Comparison of ENCODE assay signal across 15 cellular contexts in genomic region chr3:194631696-194632095, GRCh38. TPM values are rescaled to one million over a fixed set of nuclear protein-coding genes. Genes with fewer than 3 reads are reported as not detected.
DNase-seq lines count a peak whose midpoint lies in the region; ATAC-seq and TF ChIP-seq lines count a peak whose summit lies in the region.
"Had no signal": no experiment of that assay in that cellular context is flagged by ENCODE, and none has a peak within 500 bp of the region (broad histone marks: within the 10 kb centered on the region; RNA-seq: fewer than 3 reads in every experiment).

No MANE protein-coding gene starts in this region.

- peaks cover 0 to 17% of the 10 kb centered on the region in 2 experiments; a peak in 2 of 4 replicates for H3K36me3 ChIP-seq in HCT116 (ENCODE audit: control insufficient read depth in 1 of 2, insufficient read depth in 2 of 2, low read length in 2 of 2)

- RAD21 ChIA-PET in HCT116 (lab: Charles Lee; ENCODE audit: low non-redundant PET in 1 of 2, low total read pairs in 2 of 2, uncharacterized antibody in 2 of 2, unreplicated experiment in 2 of 2) = no interaction called here

- no peak for TF ChIP-seq RAD21 in HCT116 (IDR thresholded peaks at IDR 0.05; ENCODE audit: low read depth)

- H3K9me3 ChIP-seq in HCT116 (ENCODE audit: control insufficient read depth in 1 of 2, insufficient read depth in 1 of 2, low read depth in 1 of 2, low read length in 2 of 2) = peaks cover 6 to 12% of the 10 kb centered on the region in 2 experiments; a peak in 1 of 4 replicates
- H3K9me3 ChIP-seq: left lung had no signal

- CTCF ChIA-PET in HCT116 (lab: Charles Lee) = no interaction called here

- no peak overlapping the region for H2AFZ ChIP-seq in HCT116 (ENCODE audit: low read depth, low read length, poor library complexity, severe bottlenecking)
- H2AFZ ChIP-seq: parathyroid adenoma had no signal

- H3K4me1 Mint-ChIP-seq in brain (no peaks in the 10 kb centered on the region), nephron progenitor cell (peaks cover 4% of the 10 kb centered on the region)

- no peak overlapping the region for H3K27ac ChIP-seq in HCT116 (ENCODE audit: low read depth, low read length)
- H3K27ac ChIP-seq: epithelial cell of prostate, parathyroid adenoma had no signal

- no peak overlapping the region for H3K9ac ChIP-seq in HCT116 (ENCODE audit: low read length)
- H3K9ac ChIP-seq: parathyroid adenoma had no signal

- POLR2A ChIA-PET in HCT116 (lab: Charles Lee) = no interaction called here

- peak; percentile 5 for DNase-seq in activated CD4-positive, alpha-beta T cell treated with anti-CD3 and anti-CD28 coated beads for 1 hour
- no peak for DNase-seq in activated CD4-positive, alpha-beta T cell treated with anti-CD3 and anti-CD28 coated beads for 48 hours
- DNase-seq in HCT116 (ENCODE audit: low read depth, low spot score) = no peak
- DNase-seq in nephron progenitor cell = no peak
- DNase-seq in effector CD4-positive, alpha-beta T cell = no peak
- no peak for DNase-seq in DMS153 (lab: John Stamatoyannopoulos, UW)
- DNase-seq: ACHN, DMS79 treated with DMSO at 0.1 percent for 48 hours, NCI-H2081 had no signal

- H3K4me3 Mint-ChIP-seq in brain = peak overlapping the region; percentile 87 to 90 (median 88)
- H3K4me3 Mint-ChIP-seq in nephron progenitor cell = peak overlapping the region; percentile 86

- TF ChIP-seq POLR2A in HCT116 (IDR thresholded peaks at IDR 0.05; ENCODE audit: borderline replicate concordance, extremely low read depth, insufficient read depth, insufficient read length) = no peak

- H3K27me3 ChIP-seq in HCT116 (ENCODE audit: insufficient read depth, low read length) = no peaks in the 10 kb centered on the region
- H3K27me3 ChIP-seq: left lung had no signal

- TF ChIP-seq CTCF in HCT116 (IDR thresholded peaks at IDR 0.05 in 2 of 3, conservative IDR thresholded peaks at IDR 0.05 in 1 of 3; ENCODE audit: borderline replicate concordance in 1 of 3, insufficient read depth in 1 of 3, low read depth in 2 of 3, low read length in 2 of 3) = no peak
- no peak for TF ChIP-seq CTCF in brain (conservative IDR thresholded peaks at IDR 0.05)
- TF ChIP-seq CTCF in nephron progenitor cell (IDR thresholded peaks at IDR 0.05) = no peak

- no peak overlapping the region for H3K27ac Mint-ChIP-seq in brain
- no peak overlapping the region for H3K27ac Mint-ChIP-seq in nephron progenitor cell
- H3K27ac Mint-ChIP-seq: T-helper 1 cell treated with Interleukin-12 subunit alpha and Interleukin-12 subunit beta and Interleukin-4 antibody, amounts not matched to agents 30 μg/mL and 1 μg/mL, for 36 hours had no signal

- H3K9me2 ChIP-seq in HCT116 (ENCODE audit: insufficient read depth) = no peaks in the 10 kb centered on the region

- H3K79me2 ChIP-seq in HCT116 (ENCODE audit: insufficient read depth, low read length) = peaks cover 6% of the 10 kb centered on the region; the same call in 1 of the 2 replicates
- H3K79me2 ChIP-seq: parathyroid adenoma had no signal

- peaks cover 4 to 10% of the 10 kb centered on the region in 2 experiments; a peak in 2 of 4 replicates for H3K4me1 ChIP-seq in HCT116 (ENCODE audit: control insufficient read depth in 1 of 2, insufficient read depth in 2 of 2, low read length in 2 of 2)
- H3K4me1 ChIP-seq: parathyroid adenoma had no signal

- no peak for ATAC-seq in HCT116
- no peak for ATAC-seq in GM18873 (IDR thresholded peaks at IDR 0.05; ENCODE audit: low FRiP score, unreplicated experiment)
- ATAC-seq: left lung had no signal

- H3K4me3 ChIP-seq in HCT116 (replicated peaks in 1 of 2; ENCODE audit: low read depth in 1 of 2, low read length in 2 of 2) = no peak overlapping the region; a peak in 1 of 4 replicates

- intact Hi-C loops in HCT116 (cut with micrococcal nuclease) = no loop called here

- H3K4me2 ChIP-seq in HCT116 (ENCODE audit: low read length) = peak overlapping the region; percentile 99; the same call in 1 of the 2 replicates

- H3K9me3 Mint-ChIP-seq in brain = peaks cover 4 to 24% (median 7%) of the 10 kb centered on the region in 5 experiments
- peaks cover 31% of the 10 kb centered on the region for H3K9me3 Mint-ChIP-seq in nephron progenitor cell

- no peaks in the 10 kb centered on the region for H4K20me1 ChIP-seq in HCT116 (ENCODE audit: insufficient read depth)

- no peaks in the 10 kb centered on the region for H3K27me3 Mint-ChIP-seq in brain
- H3K27me3 Mint-ChIP-seq in nephron progenitor cell (ENCODE audit: low read depth, poor library complexity) = peaks cover 2% of the 10 kb centered on the region

- H3K36me3 Mint-ChIP-seq in brain (peaks cover 39% of the 10 kb centered on the region), nephron progenitor cell (ENCODE audit: low read depth) (peaks cover 44% of the 10 kb centered on the region)

- no TSS peak for BruUV-seq in HCT116 (replicated peaks; lab: Mats Ljungman, UMichigan)

TF ChIP-seq in HCT116, 20 proteins besides CTCF, POLR2A, EP300 and RAD21 (continues in another document):
- TF ChIP-seq, protein P1, sequence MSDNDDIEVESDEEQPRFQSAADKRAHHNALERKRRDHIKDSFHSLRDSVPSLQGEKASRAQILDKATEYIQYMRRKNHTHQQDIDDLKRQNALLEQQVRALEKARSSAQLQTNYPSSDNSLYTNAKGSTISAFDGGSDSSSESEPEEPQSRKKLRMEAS (IDR thresholded peaks at IDR 0.05) = no peak
- TF ChIP-seq EGR1 (IDR thresholded peaks at IDR 0.05; ENCODE audit: low read depth) = no peak
- no peak for TF ChIP-seq FOSL1 (IDR thresholded peaks at IDR 0.05; ENCODE audit: low read depth)
- no peak for TF ChIP-seq EZH2 (IDR thresholded peaks at IDR 0.05)
- no peak for TF ChIP-seq REST (IDR thresholded peaks at IDR 0.05; ENCODE audit: low read depth)
- TF ChIP-seq, protein P2, sequence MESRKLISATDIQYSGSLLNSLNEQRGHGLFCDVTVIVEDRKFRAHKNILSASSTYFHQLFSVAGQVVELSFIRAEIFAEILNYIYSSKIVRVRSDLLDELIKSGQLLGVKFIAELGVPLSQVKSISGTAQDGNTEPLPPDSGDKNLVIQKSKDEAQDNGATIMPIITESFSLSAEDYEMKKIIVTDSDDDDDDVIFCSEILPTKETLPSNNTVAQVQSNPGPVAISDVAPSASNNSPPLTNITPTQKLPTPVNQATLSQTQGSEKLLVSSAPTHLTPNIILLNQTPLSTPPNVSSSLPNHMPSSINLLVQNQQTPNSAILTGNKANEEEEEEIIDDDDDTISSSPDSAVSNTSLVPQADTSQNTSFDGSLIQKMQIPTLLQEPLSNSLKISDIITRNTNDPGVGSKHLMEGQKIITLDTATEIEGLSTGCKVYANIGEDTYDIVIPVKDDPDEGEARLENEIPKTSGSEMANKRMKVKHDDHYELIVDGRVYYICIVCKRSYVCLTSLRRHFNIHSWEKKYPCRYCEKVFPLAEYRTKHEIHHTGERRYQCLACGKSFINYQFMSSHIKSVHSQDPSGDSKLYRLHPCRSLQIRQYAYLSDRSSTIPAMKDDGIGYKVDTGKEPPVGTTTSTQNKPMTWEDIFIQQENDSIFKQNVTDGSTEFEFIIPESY (IDR thresholded peaks at IDR 0.05; ENCODE audit: extremely low read depth, insufficient replicate concordance, low read length) = no peak
- no peak for TF ChIP-seq POLR2AphosphoS5 (IDR thresholded peaks at IDR 0.05; ENCODE audit: low read depth, low read length)
- TF ChIP-seq CBX3 (IDR thresholded peaks at IDR 0.05; ENCODE audit: low read depth) = no peak
- no peak for TF ChIP-seq CEBPB (IDR thresholded peaks at IDR 0.05; ENCODE audit: low read depth)
- TF ChIP-seq ATF3 (IDR thresholded peaks at IDR 0.05) = no peak
- TF ChIP-seq YY1 (IDR thresholded peaks at IDR 0.05; ENCODE audit: extremely low read depth, insufficient replicate concordance, low read depth, low read length) = no peak
- TF ChIP-seq SP1 (IDR thresholded peaks at IDR 0.05; ENCODE audit: low read depth) = no peak
- no peak for TF ChIP-seq JUND (IDR thresholded peaks at IDR 0.05)
- no peak for TF ChIP-seq SRF (IDR thresholded peaks at IDR 0.05; ENCODE audit: low read depth)
- no peak for TF ChIP-seq ZNF274 (IDR thresholded peaks at IDR 0.05; ENCODE audit: low read depth, low read length)
- no peak for TF ChIP-seq TCF7L2 (IDR thresholded peaks at IDR 0.05; ENCODE audit: borderline replicate concordance, extremely low read depth, insufficient read depth, insufficient read length)

RNA-seq across cellular contexts. Expression of gene TMEM44, which starts 1.5 kb away (rescaled TPM):
- 30.3 TPM for total RNA-seq in HCT116 (2021; ENCODE audit: unreplicated experiment)
- 26.1 and 29.1 TPM in 2 replicates for polyA plus RNA-seq in HCT116 (2012)
- 20.1 TPM for polyA plus RNA-seq in brain (ENCODE audit: insufficient read depth, low read depth, low replicate concordance)

RNA-seq across cellular contexts. Expression of gene LSG1, which starts 40.3 kb away (rescaled TPM):
- total RNA-seq in HCT116 (2021; ENCODE audit: unreplicated experiment) = 39.7 TPM
- polyA plus RNA-seq in HCT116 (2012) = 26.3 and 26.9 TPM in 2 replicates
- polyA plus RNA-seq in brain (ENCODE audit: insufficient read depth, low read depth, low replicate concordance) = 29.9 TPM

RNA-seq across cellular contexts. Expression of gene FAM43A, which starts 54.0 kb away (rescaled TPM):
- 6.8 TPM for total RNA-seq in HCT116 (2021; ENCODE audit: unreplicated experiment)
- 6.0 TPM in 2 replicates for polyA plus RNA-seq in HCT116 (2012)
- 3.8 TPM for polyA plus RNA-seq in brain (ENCODE audit: insufficient read depth, low read depth, low replicate concordance)
